1 cellular context compared by ENCODE assay signal in genomic region chr3:52293491-52294319, GRCh38.
A peak's percentile ranks its signal among the peaks of the same experiment; 100 is the strongest.
TF ChIP-seq lines count a peak whose summit lies in the region.

No MANE protein-coding gene starts in this region.

TF ChIP-seq in HepG2, 621 proteins besides CTCF, POLR2A, EP300 and RAD21:
- peak; percentile 2 for TF ChIP-seq AGO1 (IDR thresholded peaks at IDR 0.05; ENCODE audit: low read depth, low read length, poor library complexity, severe bottlenecking)
- TF ChIP-seq RAD51 (IDR thresholded peaks at IDR 0.05; ENCODE audit: borderline replicate concordance), result no peak
